Comparison of ENCODE assay signal across 10 cellular contexts in genomic region chr21:34965200-34966174, GRCh38.
DNase-seq lines count a peak whose midpoint lies in the region; ATAC-seq and TF ChIP-seq lines count a peak whose summit lies in the region.
"Had no signal": no experiment of that assay in that cellular context is flagged by ENCODE, and none has a peak within 500 bp of the region (broad histone marks: within the 10 kb centered on the region; RNA-seq: fewer than 3 reads in every experiment).

No MANE protein-coding gene starts in this region.

- H3K9me3 Mint-ChIP-seq in activated CD8-positive, alpha-beta T cell treated with anti-CD3 and anti-CD28 coated beads for 36 hours = no peaks in the 10 kb centered on the region
- H3K9me3 Mint-ChIP-seq in activated CD8-positive, alpha-beta T cell treated with anti-CD3 and anti-CD28 coated beads, Interleukin-2, amount 10 ng/mL, durations not matched to agents 7 days and 5 days (ENCODE audit: insufficient read depth) = no peaks in the 10 kb centered on the region
- H3K9me3 Mint-ChIP-seq: IgD-negative memory B cell had no signal

- no peak for TF ChIP-seq CTCF in activated CD8-positive, alpha-beta T cell treated with anti-CD3 and anti-CD28 coated beads for 36 hours (IDR thresholded peaks at IDR 0.05)
- TF ChIP-seq CTCF in PC-9 (conservative IDR thresholded peaks at IDR 0.05) (no peak), colonic mucosa (IDR thresholded peaks at IDR 0.05) (no peak)

- intact Hi-C loops in activated CD8-positive, alpha-beta T cell treated with anti-CD3 and anti-CD28 coated beads for 36 hours (cut with micrococcal nuclease) = loop anchor here (2.0 to 5.0 kb wide), 2 partner anchors 29 to 82 kb away; partner anchors contain the start of gene RUNX1
- intact Hi-C loops in PC-9 (cut with micrococcal nuclease; ENCODE audit: unreplicated experiment) = loop anchor here (5.0 to 10.0 kb wide), 4 partner anchors 73 to 289 kb away; partner anchors contain the start of gene RUNX1
- intact Hi-C loops in colonic mucosa (cut with DNase I) = no loop called here

- peaks cover 4% of the 10 kb centered on the region for H3K36me3 Mint-ChIP-seq in activated CD8-positive, alpha-beta T cell treated with anti-CD3 and anti-CD28 coated beads for 36 hours (ENCODE audit: low read depth)
- H3K36me3 Mint-ChIP-seq in activated CD8-positive, alpha-beta T cell treated with anti-CD3 and anti-CD28 coated beads, Interleukin-2, amount 10 ng/mL, durations not matched to agents 7 days and 5 days (ENCODE audit: low read depth) = peaks cover 4% of the 10 kb centered on the region

- H3K9me3 ChIP-seq in PC-9 (ENCODE audit: insufficient read depth, low read depth) (no peaks in the 10 kb centered on the region), colonic mucosa (no peaks in the 10 kb centered on the region)

- H3K4me1 ChIP-seq in PC-9 (replicated peaks; ENCODE audit: insufficient read depth) (peaks cover 53% of the 10 kb centered on the region), colonic mucosa (no peaks in the 10 kb centered on the region)

- H3K4me3 ChIP-seq in PC-9 = no peak overlapping the region
- no peak overlapping the region for H3K4me3 ChIP-seq in colonic mucosa

- H3K27me3 ChIP-seq in PC-9 (ENCODE audit: insufficient read depth, low read depth) (no peaks in the 10 kb centered on the region), colonic mucosa (no peaks in the 10 kb centered on the region)

- peaks cover 30% of the 10 kb centered on the region for H3F3A ChIP-seq in PC-9 (ENCODE audit: insufficient read depth, low read depth)

- POLR2A ChIA-PET in activated CD8-positive, alpha-beta T cell treated with anti-CD3 and anti-CD28 coated beads for 36 hours (lab: Charles Lee) = interaction anchor here (0.6 to 5.1 kb wide), 8 partner anchors 9 to 77 kb away, joined by 3 to 32 read pairs (median 4); no protein-coding TSS in a partner anchor
- POLR2A ChIA-PET in activated CD8-positive, alpha-beta T cell treated with anti-CD3 and anti-CD28 coated beads, Interleukin-2, amount 10 ng/mL, durations not matched to agents 7 days and 5 days (lab: Charles Lee) = no interaction called here
- POLR2A ChIA-PET in PC-9 (lab: Charles Lee; ENCODE audit: unreplicated experiment) = interaction anchor here (0.5 to 0.7 kb wide), 3 partner anchors 11 to 53 kb away, joined by 3 to 7 read pairs (median 4); no protein-coding TSS in a partner anchor

- CTCF ChIA-PET in activated CD8-positive, alpha-beta T cell treated with anti-CD3 and anti-CD28 coated beads for 36 hours (lab: Charles Lee) = interaction anchor here (1.0 to 4.1 kb wide), 4 partner anchors 11 to 30 kb away, joined by 3 to 21 read pairs (median 5); no protein-coding TSS in a partner anchor
- CTCF ChIA-PET in activated CD8-positive, alpha-beta T cell treated with anti-CD3 and anti-CD28 coated beads, Interleukin-2, amount 10 ng/mL, durations not matched to agents 7 days and 5 days (lab: Charles Lee) = no interaction called here
- CTCF ChIA-PET in PC-9 (lab: Charles Lee) = no interaction called here

- no peaks in the 10 kb centered on the region for H3K9me2 ChIP-seq in PC-9 (ENCODE audit: insufficient read depth)

- H3K4me2 ChIP-seq in PC-9 = 0 out of 2 replicates have a peak overlapping the region, but pooled peaks have one; percentile 19

- H3K9ac ChIP-seq in colonic mucosa (ENCODE audit: low read depth in 2 of 2, low read length in 2 of 2) = peak overlapping the region in 1 of 2 donors; percentile 28

- H3K27ac ChIP-seq in PC-9 (peak overlapping the region; percentile 43; the same call in 1 of the 2 replicates), colonic mucosa (peak overlapping the region; percentile 27)

- peaks cover 15% of the 10 kb centered on the region for H3K36me3 ChIP-seq in PC-9 (ENCODE audit: low read depth)
- no peaks in the 10 kb centered on the region for H3K36me3 ChIP-seq in colonic mucosa

- H3K4me1 Mint-ChIP-seq in activated CD8-positive, alpha-beta T cell treated with anti-CD3 and anti-CD28 coated beads for 36 hours (ENCODE audit: low read depth) = peaks cover 86% of the 10 kb centered on the region
- H3K4me1 Mint-ChIP-seq in activated CD8-positive, alpha-beta T cell treated with anti-CD3 and anti-CD28 coated beads, Interleukin-2, amount 10 ng/mL, durations not matched to agents 7 days and 5 days (ENCODE audit: low read depth) = peaks cover 63% of the 10 kb centered on the region

- peak overlapping the region; percentile 1 for H3K4me3 Mint-ChIP-seq in activated CD8-positive, alpha-beta T cell treated with anti-CD3 and anti-CD28 coated beads for 36 hours
- no peak overlapping the region for H3K4me3 Mint-ChIP-seq in activated CD8-positive, alpha-beta T cell treated with anti-CD3 and anti-CD28 coated beads, Interleukin-2, amount 10 ng/mL, durations not matched to agents 7 days and 5 days

- H3K79me2 ChIP-seq in PC-9 (ENCODE audit: low read depth) = peaks cover 61% of the 10 kb centered on the region

- H3K27ac Mint-ChIP-seq in activated CD8-positive, alpha-beta T cell treated with anti-CD3 and anti-CD28 coated beads for 36 hours = peak overlapping the region; percentile 51
- H3K27ac Mint-ChIP-seq in activated CD8-positive, alpha-beta T cell treated with anti-CD3 and anti-CD28 coated beads, Interleukin-2, amount 10 ng/mL, durations not matched to agents 7 days and 5 days = no peak overlapping the region

- no TSS peak for BruUV-seq in PC-9 (replicated peaks; lab: Mats Ljungman, UMichigan)

- H2AFZ ChIP-seq in PC-9 = no peak overlapping the region

- no peaks in the 10 kb centered on the region for H3K27me3 Mint-ChIP-seq in activated CD8-positive, alpha-beta T cell treated with anti-CD3 and anti-CD28 coated beads for 36 hours
- H3K27me3 Mint-ChIP-seq in activated CD8-positive, alpha-beta T cell treated with anti-CD3 and anti-CD28 coated beads, Interleukin-2, amount 10 ng/mL, durations not matched to agents 7 days and 5 days (ENCODE audit: low read depth) = peaks cover 33% of the 10 kb centered on the region
- H3K27me3 Mint-ChIP-seq: IgD-negative memory B cell had no signal

- DNase-seq in activated CD8-positive, alpha-beta T cell treated with anti-CD3 and anti-CD28 coated beads for 36 hours = no peak
- DNase-seq in activated CD8-positive, alpha-beta T cell treated with anti-CD3 and anti-CD28 coated beads, Interleukin-2, amount 10 ng/mL, durations not matched to agents 7 days and 5 days = no peak
- DNase-seq in PC-9 (peak in 1 of 2 experiments; percentile 64), colonic mucosa (no peak), renal cortical epithelial cell (ENCODE audit: low read depth) (peak; percentile 33), cortex of kidney (lab: John Stamatoyannopoulos, UW) (no peak), NCI-H82 (lab: John Stamatoyannopoulos, UW) (no peak), inferior parietal cortex (ENCODE audit: extremely low spot score) (no peak)
- DNase-seq: NCI-H510A had no signal

- peaks cover 4% of the 10 kb centered on the region; the same call in 1 of the 2 replicates for H4K20me1 ChIP-seq in PC-9 (ENCODE audit: insufficient read depth)

- no peak for ATAC-seq in activated CD8-positive, alpha-beta T cell treated with anti-CD3 and anti-CD28 coated beads for 36 hours
- ATAC-seq in activated CD8-positive, alpha-beta T cell treated with anti-CD3 and anti-CD28 coated beads, Interleukin-2, amount 10 ng/mL, durations not matched to agents 7 days and 5 days = no peak
